29 cellular contexts compared by ENCODE assay signal in the genomic region with DNA sequence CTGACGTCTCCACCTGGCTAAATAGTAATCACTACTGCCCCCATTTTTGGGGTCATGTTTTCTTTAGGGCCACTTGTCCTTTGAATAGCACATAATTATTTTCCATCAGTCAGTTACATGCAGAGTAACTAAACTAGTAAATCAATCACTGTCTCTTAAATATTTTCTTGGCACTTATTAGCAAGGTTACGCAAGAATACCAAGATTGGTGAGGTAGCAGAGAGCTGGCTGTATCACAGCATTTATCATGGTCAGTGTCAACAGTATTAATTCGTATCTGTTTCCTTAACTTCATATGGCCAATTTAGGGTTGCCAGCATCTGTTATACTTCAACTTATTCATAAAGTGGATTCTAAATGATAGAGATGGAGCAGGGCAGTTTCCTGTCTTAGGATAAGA.
A peak's percentile ranks its signal among the peaks of the same experiment; 100 is the strongest.
DNase-seq lines count a peak whose midpoint lies in the region; FAIRE-seq and TF ChIP-seq lines count a peak whose summit lies in the region.
"Had no signal": no experiment of that assay in that cellular context is flagged by ENCODE, and none has a peak within 500 bp of the region (broad histone marks: within the 10 kb centered on the region; RNA-seq: fewer than 3 reads in every experiment).

No MANE protein-coding gene starts in this region.

- H3K4me1 ChIP-seq in mammary epithelial cell (ENCODE audit: insufficient read depth, low read length) (no peaks in the 10 kb centered on the region), neuronal stem cell (ENCODE audit: control insufficient read depth in 2 of 2, insufficient read depth in 1 of 2, low read depth in 1 of 2, low read length in 2 of 2) (peaks cover 1 to 12% of the 10 kb centered on the region in 2 donors)
- H3K4me1 ChIP-seq: BLaER1 treated with 17β-estradiol and CSF1 and Interleukin-3, amounts not matched to agents 10 nM and 100 nM; SJSA1 had no signal

- no peak overlapping the region for H3K4ac ChIP-seq in neuronal stem cell (ENCODE audit: low read length)

- H2AK5ac ChIP-seq in neuronal stem cell (ENCODE audit: low read depth, low read length) = no peak overlapping the region

- H4K20me1 ChIP-seq in mammary epithelial cell (ENCODE audit: insufficient read depth, low read length) = no peaks in the 10 kb centered on the region
- H4K20me1 ChIP-seq: BLaER1 treated with 17β-estradiol and CSF1 and Interleukin-3, amounts not matched to agents 10 nM and 100 nM had no signal

- no peak overlapping the region for H2BK15ac ChIP-seq in neuronal stem cell (ENCODE audit: low read length)

- POLR2A ChIA-PET in MCF 10A (lab: Yijun Ruan, JAX) = no interaction called here

- H3K4me2 ChIP-seq in mammary epithelial cell (ENCODE audit: insufficient read depth, low read depth, low read length) (no peak overlapping the region), neuronal stem cell (ENCODE audit: insufficient read depth, low read length, poor library complexity, severe bottlenecking) (no peak overlapping the region)
- H3K4me2 ChIP-seq: BLaER1 treated with 17β-estradiol and CSF1 and Interleukin-3, amounts not matched to agents 10 nM and 100 nM; GM23338; PC-9 had no signal

- H3K79me1 ChIP-seq in neuronal stem cell (ENCODE audit: low read depth, low read length) = no peaks in the 10 kb centered on the region

- H2AFZ ChIP-seq in mammary epithelial cell (ENCODE audit: low read depth, low read length) (no peak overlapping the region), neuronal stem cell (ENCODE audit: low read length) (no peak overlapping the region)
- H2AFZ ChIP-seq: GM23338, PC-9 had no signal

- no peak for TF ChIP-seq CTCF in MCF 10A (IDR thresholded peaks at IDR 0.05; ENCODE audit: unreplicated experiment)
- TF ChIP-seq CTCF in mammary epithelial cell (conservative IDR thresholded peaks at IDR 0.05 in 1 of 2, IDR thresholded peaks at IDR 0.05 in 1 of 2; ENCODE audit: extremely low read depth in 1 of 2, insufficient read depth in 1 of 2, low read depth in 1 of 2, low read length in 2 of 2) = no peak
- TF ChIP-seq CTCF in bronchial epithelial cell (IDR thresholded peaks at IDR 0.05; ENCODE audit: insufficient read depth, low read length, severe bottlenecking) = no peak

- no peaks in the 10 kb centered on the region for H3K79me2 ChIP-seq in mammary epithelial cell (ENCODE audit: insufficient read depth, low read length)

- H4K91ac ChIP-seq in neuronal stem cell (ENCODE audit: low read depth, low read length, poor library complexity) = no peak overlapping the region

- no peak overlapping the region for H3K4me3 ChIP-seq in mammary epithelial cell (replicated peaks in 1 of 3; ENCODE audit: insufficient read depth in 1 of 3, low read depth in 2 of 3, low read length in 3 of 3)
- no peak overlapping the region for H3K4me3 ChIP-seq in bronchial epithelial cell (ENCODE audit: low read depth, low read length)
- H3K4me3 ChIP-seq in neuronal stem cell (ENCODE audit: low read length in 2 of 2) = no peak overlapping the region
- H3K4me3 ChIP-seq: BLaER1 treated with 17β-estradiol and CSF1 and Interleukin-3, amounts not matched to agents 10 nM and 100 nM; GM12878; GM23338; PC-9; SJSA1 had no signal

- no peak overlapping the region for H2BK12ac ChIP-seq in neuronal stem cell (ENCODE audit: low read length)

- H4K8ac ChIP-seq in neuronal stem cell (ENCODE audit: low read depth, low read length) = no peak overlapping the region

- no peak overlapping the region for H3K27ac ChIP-seq in mammary epithelial cell (ENCODE audit: insufficient read depth, low read depth, low read length)
- H3K27ac ChIP-seq in neuronal stem cell (replicated peaks; ENCODE audit: low read length) = peak overlapping the region; percentile 27
- H3K27ac ChIP-seq: BLaER1 treated with 17β-estradiol and CSF1 and Interleukin-3, amounts not matched to agents 10 nM and 100 nM; PC-9; SJSA1 had no signal

- in situ Hi-C loops in mammary epithelial cell (cut with MboI; ENCODE audit: low sequenced_read_pairs in 2 of 2) = no loop called here

- no peak for FAIRE-seq in bronchial epithelial cell (lab: Jason Lieb, UNC)
- FAIRE-seq: A204.1, G401.6, GM12878 had no signal

- DNase-seq in MCF 10A (ENCODE audit: unreplicated experiment) (peak; percentile 25), mammary epithelial cell (no peak), NCI-H2227 (lab: John Stamatoyannopoulos, UW; ENCODE audit: unreplicated experiment) (peak; percentile 25), bronchial epithelial cell (ENCODE audit: low read depth) (peak; percentile 1), neuronal stem cell (ENCODE audit: low spot score) (no peak), NCI-H82 treated with DMSO at 0.1 percent for 48 hours (lab: John Stamatoyannopoulos, UW; ENCODE audit: unreplicated experiment) (no peak), DMS153 (lab: John Stamatoyannopoulos, UW) (no peak), immature natural killer cell (no peak)
- DNase-seq: AML-193; CD4-positive, alpha-beta T cell; HCEC 1CT; Karpas-422; MV-4-11; NCI-H1105; NCI-H1436 treated with DMSO at 0.1 percent for 48 hours; NCI-H2029; NCI-H510A; NCI-H774; NK-92 treated with Interleukin-12 subunit alpha and Interleukin-12 subunit beta, amount 100 ng/mL, for 24 hours; PC-9; Right ventricle myocardium superior; RPMI8226; T-helper 1 cell had no signal

- intact Hi-C loops in MCF 10A (cut with micrococcal nuclease) (no loop called here), mammary epithelial cell (cut with micrococcal nuclease) (no loop called here)

- H3K27me3 ChIP-seq in mammary epithelial cell (ENCODE audit: insufficient read depth, low read length) (no peaks in the 10 kb centered on the region), bronchial epithelial cell (ENCODE audit: control insufficient read depth, insufficient read depth, low read length) (no peaks in the 10 kb centered on the region), neuronal stem cell (ENCODE audit: control insufficient read depth in 3 of 3, insufficient read depth in 3 of 3, low read depth in 1 of 3, low read length in 3 of 3) (no peaks in the 10 kb centered on the region)
- H3K27me3 ChIP-seq: BLaER1 treated with 17β-estradiol and CSF1 and Interleukin-3, amounts not matched to agents 10 nM and 100 nM; SJSA1 had no signal

- no peaks in the 10 kb centered on the region for H3K9me3 Mint-ChIP-seq in MCF 10A (ENCODE audit: unreplicated experiment)
- peaks cover 5 to 31% (median 10%) of the 10 kb centered on the region in 6 donors for H3K9me3 Mint-ChIP-seq in immature natural killer cell
- H3K9me3 Mint-ChIP-seq: CD4-positive, alpha-beta T cell; GM23338 had no signal

- dilution Hi-C loops in mammary epithelial cell (cut with HindIII; ENCODE audit: low sequenced_read_pairs) = no loop called here

- H3K4me3 Mint-ChIP-seq in MCF 10A (ENCODE audit: unreplicated experiment) (no peak overlapping the region), immature natural killer cell (no peak overlapping the region)
- H3K4me3 Mint-ChIP-seq: CD4-positive, alpha-beta T cell; GM23338 had no signal

- CTCF ChIA-PET in MCF 10A (lab: Yijun Ruan, JAX) = interaction anchor here (0.6 to 0.7 kb wide), 2 partner anchors 43 to 1187 kb away, joined by 3 to 5 read pairs; no protein-coding TSS in a partner anchor
- CTCF ChIA-PET in mammary epithelial cell (lab: Charles Lee; ENCODE audit: low non-redundant PET) = no interaction called here

- H3K9ac ChIP-seq in mammary epithelial cell (ENCODE audit: insufficient read depth, low read length) (no peak overlapping the region), neuronal stem cell (ENCODE audit: low read depth, low read length, poor library complexity) (no peak overlapping the region)
- H3K9ac ChIP-seq: BLaER1 treated with 17β-estradiol and CSF1 and Interleukin-3, amounts not matched to agents 10 nM and 100 nM had no signal

- H3K27me3 Mint-ChIP-seq in MCF 10A (ENCODE audit: insufficient read depth, unreplicated experiment) (peaks cover 10% of the 10 kb centered on the region), immature natural killer cell (ENCODE audit: low read depth in 3 of 3) (no peaks in the 10 kb centered on the region)
- H3K27me3 Mint-ChIP-seq: CD4-positive, alpha-beta T cell had no signal

- no peak overlapping the region for H3K23ac ChIP-seq in neuronal stem cell (ENCODE audit: low read depth, low read length, poor library complexity)

- H2BK5ac ChIP-seq in neuronal stem cell (ENCODE audit: low read length) = no peak overlapping the region

- H3K36me3 Mint-ChIP-seq in MCF 10A (ENCODE audit: insufficient read depth, unreplicated experiment) (no peaks in the 10 kb centered on the region), immature natural killer cell (no peaks in the 10 kb centered on the region)

- peaks cover 5% of the 10 kb centered on the region for H3K4me1 Mint-ChIP-seq in MCF 10A (ENCODE audit: insufficient read depth, unreplicated experiment)
- no peaks in the 10 kb centered on the region for H3K4me1 Mint-ChIP-seq in immature natural killer cell

- BruUV-seq in MCF 10A (replicated peaks; lab: Mats Ljungman, UMichigan) = no TSS peak
- BruUV-seq in mammary epithelial cell (replicated peaks; lab: Mats Ljungman, UMichigan) = no TSS peak

- no peak overlapping the region for H3K14ac ChIP-seq in neuronal stem cell (ENCODE audit: low read length)

- 75% methylated on average over 3 of the region's 3 CpGs for WGBS in mammary epithelial cell (ENCODE audit: low coverage, missing lambda C conversion rate)
- no CpG with 5 or more reads among the region's 3 CpGs for WGBS in neuronal stem cell (ENCODE audit: extremely low coverage in 2 of 2, insufficient read length in 2 of 2, insufficient replicate concordance in 1 of 2), 2 donors

- H3K36me3 ChIP-seq in mammary epithelial cell (ENCODE audit: insufficient read depth, low read length) = no peaks in the 10 kb centered on the region
- no peaks in the 10 kb centered on the region for H3K36me3 ChIP-seq in bronchial epithelial cell (ENCODE audit: control insufficient read depth, insufficient read depth, low read length)
- no peaks in the 10 kb centered on the region for H3K36me3 ChIP-seq in neuronal stem cell (replicated peaks in 1 of 2; ENCODE audit: control insufficient read depth in 2 of 2, insufficient read depth in 2 of 2, low read length in 2 of 2)
- H3K36me3 ChIP-seq: BLaER1 treated with 17β-estradiol and CSF1 and Interleukin-3, amounts not matched to agents 10 nM and 100 nM; SJSA1 had no signal

- no peak overlapping the region for H2BK120ac ChIP-seq in neuronal stem cell (ENCODE audit: low read depth, low read length)

- H3K9me3 ChIP-seq in mammary epithelial cell (replicated peaks; ENCODE audit: insufficient read depth, low read length) = peaks cover 8% of the 10 kb centered on the region
- H3K9me3 ChIP-seq in neuronal stem cell (replicated peaks in 1 of 2; ENCODE audit: control insufficient read depth in 2 of 2, insufficient read depth in 1 of 2, low read depth in 1 of 2, low read length in 2 of 2) = no peaks in the 10 kb centered on the region
- H3K9me3 ChIP-seq: BLaER1 treated with 17β-estradiol and CSF1 and Interleukin-3, amounts not matched to agents 10 nM and 100 nM had no signal

- H3K27ac Mint-ChIP-seq in MCF 10A (ENCODE audit: low read depth, unreplicated experiment) = no peak overlapping the region
- H3K27ac Mint-ChIP-seq in immature natural killer cell = no peak overlapping the region
- H3K27ac Mint-ChIP-seq: CD4-positive, alpha-beta T cell; GM23338 had no signal

- no peak overlapping the region for H3K18ac ChIP-seq in neuronal stem cell (ENCODE audit: low read length)

Comparison
In these comparisons a context has a peak if more than half of its experiments do, and no peak if none do; other contexts are left out.
1. DNase-seq: peak in MCF 10A (single experiment), NCI-H2227 (single experiment) and bronchial epithelial cell (single experiment); none in mammary epithelial cell (single experiment), neuronal stem cell (single experiment), NCI-H82 treated with DMSO at 0.1 percent for 48 hours (single experiment), DMS153 (single experiment) and immature natural killer cell (0 of 3).